ENCODE assay signal across 30 cellular contexts in genomic region chr3:114967168-114967567, GRCh38.
"Had no signal": no experiment of that assay in that cellular context is flagged by ENCODE, and none has a peak within 500 bp of the region (broad histone marks: within the 10 kb centered on the region; RNA-seq: fewer than 3 reads in every experiment).

No MANE protein-coding gene starts in this region.

- H3K4me1 ChIP-seq: ascending aorta, breast epithelium, foreskin keratinocyte had no signal

- H3K4me3 ChIP-seq: ascending aorta, breast epithelium, cardiac muscle cell, esophagus muscularis mucosa, gastroesophageal sphincter, heart right ventricle had no signal

- H3K9me3 ChIP-seq: ascending aorta, breast epithelium, esophagus muscularis mucosa, gastroesophageal sphincter, heart right ventricle had no signal

- ATAC-seq: activated CD4-positive, alpha-beta T cell treated with anti-CD3 and anti-CD28 coated beads for 36 hours; activated CD8-positive, alpha-beta memory T cell treated with anti-CD3 and anti-CD28 coated beads, Interleukin-2, amount 10 ng/mL, durations not matched to agents 7 days and 5 days; activated CD8-positive, alpha-beta T cell treated with anti-CD3 and anti-CD28 coated beads, Interleukin-2, amount 10 ng/mL, durations not matched to agents 7 days and 5 days; activated naive CD4-positive, alpha-beta T cell treated with anti-CD3 and anti-CD28 coated beads, Interleukin-2, amount 50 U/mL, for 72 hours; activated T-cell treated with anti-CD3 and anti-CD28 coated beads, Interleukin-2, amount 50 U/mL, for 72 hours; effector memory CD8-positive, alpha-beta T cell; foreskin keratinocyte; gastroesophageal sphincter; heart right ventricle had no signal

- H3K27me3 ChIP-seq: ascending aorta, breast epithelium, cardiac muscle cell, esophagus muscularis mucosa, foreskin keratinocyte, gastroesophageal sphincter, heart right ventricle had no signal

- DNase-seq: activated CD4-positive, alpha-beta memory T cell treated with anti-CD3 and anti-CD28 coated beads for 36 hours; activated CD4-positive, alpha-beta T cell treated with anti-CD3 and anti-CD28 coated beads for 36 hours; activated CD4-positive, alpha-beta T cell treated with anti-CD3 and anti-CD28 coated beads, Interleukin-2, amount 10 ng/mL, durations not matched to agents 24 days and 14 days; activated CD4-positive, CD25-positive, alpha-beta regulatory T cell; activated CD4-positive, CD25-positive, alpha-beta regulatory T cell treated with anti-CD3 and anti-CD28 coated beads, Interleukin-2, amount 50 U/mL, for 72 hours; activated CD8-positive, alpha-beta memory T cell treated with anti-CD3 and anti-CD28 coated beads, Interleukin-2, amount 10 ng/mL, durations not matched to agents 7 days and 5 days; activated CD8-positive, alpha-beta memory T cell treated with anti-CD3 and anti-CD28 coated beads, Interleukin-2, amount 50 U/mL, for 4 hours; activated CD8-positive, alpha-beta T cell treated with anti-CD3 and anti-CD28 coated beads, Interleukin-2, amount 10 ng/mL, durations not matched to agents 7 days and 5 days; activated gamma-delta T cell; activated naive CD4-positive, alpha-beta T cell; activated naive CD4-positive, alpha-beta T cell treated with anti-CD3 and anti-CD28 coated beads, Interleukin-2, amount 10 ng/mL, durations not matched to agents 7 days and 5 days; activated naive CD8-positive, alpha-beta T cell treated with anti-CD3 and anti-CD28 coated beads, Interleukin-2, amount 10 ng/mL, durations not matched to agents 7 days and 5 days; activated T-cell treated with anti-CD3 and anti-CD28 coated beads for 4 hours; activated T-cell treated with anti-CD3 and anti-CD28 coated beads, Interleukin-2, amount 50 U/mL, for 24 hours; activated T-cell treated with anti-CD3 and anti-CD28 coated beads, Interleukin-2, amount 50 U/mL, for 72 hours; central memory CD4-positive, alpha-beta T cell; cortex of kidney; dermis blood vessel endothelial cell; effector CD4-positive, alpha-beta T cell; effector memory CD8-positive, alpha-beta T cell; foreskin keratinocyte; heart right ventricle; T-helper 2 cell had no signal

- H3K27ac ChIP-seq: ascending aorta, breast epithelium, cardiac muscle cell, esophagus muscularis mucosa, foreskin keratinocyte, gastroesophageal sphincter, heart right ventricle had no signal

- H3K36me3 ChIP-seq: ascending aorta, breast epithelium, cardiac muscle cell, esophagus muscularis mucosa, gastroesophageal sphincter had no signal

- FAIRE-seq: colon had no signal
